In genomic region chr9:126692041-126692758, GRCh38 we compare ENCODE assay signal across 16 cellular contexts.
"Had no signal": no experiment of that assay in that cellular context is flagged by ENCODE, and none has a peak within 500 bp of the region (broad histone marks: within the 10 kb centered on the region; RNA-seq: fewer than 3 reads in every experiment).

No MANE protein-coding gene starts in this region.

- H3K27me3 ChIP-seq: ovary had no signal

- H3K4me3 ChIP-seq: cardiac muscle cell, ovary had no signal

- H3K4me3 Mint-ChIP-seq: activated CD8-positive, alpha-beta T cell treated with anti-CD3 and anti-CD28 coated beads for 36 hours; activated naive CD4-positive, alpha-beta T cell treated with anti-CD3 and anti-CD28 coated beads, Interleukin-2, amount 50 U/mL, for 24 hours; activated T-cell treated with anti-CD3 and anti-CD28 coated beads, Interleukin-2, amount 50 U/mL, for 72 hours; effector memory CD8-positive, alpha-beta T cell; neural crest cell had no signal

- H3K9me3 ChIP-seq: ovary had no signal

- H3K36me3 Mint-ChIP-seq: activated naive CD4-positive, alpha-beta T cell treated with anti-CD3 and anti-CD28 coated beads, Interleukin-2, amount 50 U/mL, for 24 hours had no signal

- H3K27ac ChIP-seq: cardiac muscle cell, ovary had no signal

- ATAC-seq: activated CD8-positive, alpha-beta T cell treated with anti-CD3 and anti-CD28 coated beads for 36 hours; activated T-cell treated with anti-CD3 and anti-CD28 coated beads, Interleukin-2, amount 50 U/mL, for 72 hours; effector memory CD8-positive, alpha-beta T cell had no signal

- H3K4me1 Mint-ChIP-seq: activated naive CD4-positive, alpha-beta T cell treated with anti-CD3 and anti-CD28 coated beads, Interleukin-2, amount 50 U/mL, for 24 hours had no signal

- H3K27ac Mint-ChIP-seq: activated CD8-positive, alpha-beta T cell treated with anti-CD3 and anti-CD28 coated beads for 36 hours; activated naive CD4-positive, alpha-beta T cell treated with anti-CD3 and anti-CD28 coated beads, Interleukin-2, amount 50 U/mL, for 24 hours; activated T-cell treated with anti-CD3 and anti-CD28 coated beads, Interleukin-2, amount 50 U/mL, for 72 hours; effector memory CD8-positive, alpha-beta T cell had no signal

- H3K9me3 Mint-ChIP-seq: activated CD8-positive, alpha-beta T cell treated with anti-CD3 and anti-CD28 coated beads for 36 hours; activated naive CD4-positive, alpha-beta T cell treated with anti-CD3 and anti-CD28 coated beads, Interleukin-2, amount 50 U/mL, for 24 hours; activated T-cell treated with anti-CD3 and anti-CD28 coated beads, Interleukin-2, amount 50 U/mL, for 72 hours; effector memory CD8-positive, alpha-beta T cell; neural crest cell had no signal

- DNase-seq: activated CD4-positive, alpha-beta T cell treated with anti-CD3 and anti-CD28 coated beads for 48 hours; activated CD4-positive, CD25-positive, alpha-beta regulatory T cell; activated CD8-positive, alpha-beta T cell treated with anti-CD3 and anti-CD28 coated beads for 36 hours; activated effector memory CD4-positive, alpha-beta T cell treated with anti-CD3 and anti-CD28 coated beads, Interleukin-2, amount 50 U/mL, for 16 hours; activated T-cell treated with anti-CD3 and anti-CD28 coated beads, Interleukin-2, amount 50 U/mL, for 72 hours; effector memory CD8-positive, alpha-beta T cell; mammary epithelial cell; ovary; stimulated activated CD4-positive, alpha-beta T cell treated with anti-CD3 and anti-CD28 coated beads, Interleukin-12 subunit alpha, Interleukin-12 subunit beta, amount 100 ng/mL, for 4 hours; stimulated activated CD4-positive, alpha-beta T cell treated with anti-CD3 and anti-CD28 coated beads, Interleukin-1b, Interleukin-23, amount 100 ng/mL, for 48 hours; stimulated activated CD8-positive, alpha-beta memory T cell treated with anti-CD3 and anti-CD28 coated beads, Interleukin-4, amount 100 ng/mL, for 48 hours; stimulated activated naive CD4-positive, alpha-beta T cell; T-helper 9 cell had no signal

- H3K36me3 ChIP-seq: cardiac muscle cell, ovary had no signal
